ENCODE assay signal across 23 cellular contexts in genomic region chr6:79665725-79666551, GRCh38. TPM values are rescaled to one million over a fixed set of nuclear protein-coding genes. Genes with fewer than 3 reads are reported as not detected.
A peak's percentile ranks its signal among the peaks of the same experiment; 100 is the strongest.
DNase-seq lines count a peak whose midpoint lies in the region; ATAC-seq and TF ChIP-seq lines count a peak whose summit lies in the region.
"Had no signal": no experiment of that assay in that cellular context is flagged by ENCODE, and none has a peak within 500 bp of the region (broad histone marks: within the 10 kb centered on the region; RNA-seq: fewer than 3 reads in every experiment).

No MANE protein-coding gene starts in this region.

- no peak for ATAC-seq in Right ventricle myocardium inferior
- ATAC-seq in body of pancreas: peak; percentile 40
- ATAC-seq: activated CD8-positive, alpha-beta memory T cell treated with anti-CD3 and anti-CD28 coated beads, Interleukin-2, amount 10 ng/mL, durations not matched to agents 7 days and 5 days; foreskin keratinocyte; SK-N-SH treated with all-trans-retinoic acid at 6 μM for 48 hours had no signal

- H3K36me3 ChIP-seq in left ventricle myocardium inferior (no peaks in the 10 kb centered on the region), body of pancreas (replicated peaks in 1 of 2; ENCODE audit: insufficient read depth in 1 of 2, low read depth in 2 of 2) (no peaks in the 10 kb centered on the region), thyroid gland (no peaks in the 10 kb centered on the region)
- H3K36me3 ChIP-seq: neutrophil had no signal

- no peaks in the 10 kb centered on the region for H3K9me3 ChIP-seq in left ventricle myocardium inferior (replicated peaks)
- H3K9me3 ChIP-seq in body of pancreas: no peaks in the 10 kb centered on the region
- H3K9me3 ChIP-seq in thyroid gland: no peaks in the 10 kb centered on the region
- H3K9me3 ChIP-seq: neutrophil had no signal

- DNase-seq in left ventricle myocardium inferior: no peak
- no peak for DNase-seq in Right ventricle myocardium inferior (ENCODE audit: missing footprints)
- DNase-seq in body of pancreas: no peak
- no peak for DNase-seq in mesothelial cell of epicardium (ENCODE audit: low spot score in 2 of 2, unreplicated experiment in 2 of 2)
- no peak for DNase-seq in thyroid gland
- no peak for DNase-seq in stimulated activated CD4-positive, alpha-beta T cell treated with anti-CD3 and anti-CD28 coated beads, Interleukin-2, amount 100 ng/mL, for 24 hours
- no peak for DNase-seq in endothelial cell (ENCODE audit: low spot score)
- no peak for DNase-seq in cortex of kidney (lab: John Stamatoyannopoulos, UW)
- DNase-seq: activated CD4-positive, alpha-beta T cell treated with anti-CD3 and anti-CD28 coated beads, Interleukin-2, amount 10 ng/mL, durations not matched to agents 24 days and 14 days; activated CD8-positive, alpha-beta memory T cell treated with anti-CD3 and anti-CD28 coated beads, Interleukin-2, amount 10 ng/mL, durations not matched to agents 7 days and 5 days; DMS79; foreskin keratinocyte; H7; hippocampal formation; IMR-90; NCI-H2029 treated with DMSO at 0.1 percent for 48 hours; NCI-H2227 treated with DMSO at 0.1 percent for 48 hours had no signal

- H3K27ac ChIP-seq in left ventricle myocardium inferior (replicated peaks): peak overlapping the region; percentile 27
- peak overlapping the region in 3 of 4 donors; percentile 62 to 70 (median 64) for H3K27ac ChIP-seq in body of pancreas
- peak overlapping the region in 2 of 3 donors; percentile 7 to 44 for H3K27ac ChIP-seq in thyroid gland
- H3K27ac ChIP-seq: foreskin keratinocyte, neutrophil, VCaP had no signal

- peaks cover 20% of the 10 kb centered on the region for H3K4me1 Mint-ChIP-seq in mesothelial cell of epicardium
- H3K4me1 Mint-ChIP-seq in endothelial cell (ENCODE audit: unreplicated experiment): peaks cover 3% of the 10 kb centered on the region
- H3K4me1 Mint-ChIP-seq: B cell had no signal

- H3K36me3 Mint-ChIP-seq in mesothelial cell of epicardium (peaks cover 26% of the 10 kb centered on the region), endothelial cell (ENCODE audit: low read depth, unreplicated experiment) (no peaks in the 10 kb centered on the region)
- H3K36me3 Mint-ChIP-seq: activated CD8-positive, alpha-beta memory T cell treated with anti-CD3 and anti-CD28 coated beads, Interleukin-2, amount 10 ng/mL, durations not matched to agents 7 days and 5 days had no signal

- H3K4me1 ChIP-seq in left ventricle myocardium inferior (peaks cover 40% of the 10 kb centered on the region), body of pancreas (peaks cover 41% of the 10 kb centered on the region), thyroid gland (peaks cover 40 to 61% of the 10 kb centered on the region in 2 donors)

- no peaks in the 10 kb centered on the region for H3K27me3 Mint-ChIP-seq in mesothelial cell of epicardium (ENCODE audit: low read depth)
- peaks cover 1% of the 10 kb centered on the region for H3K27me3 Mint-ChIP-seq in endothelial cell (ENCODE audit: unreplicated experiment)

- no peak overlapping the region for H3K4me3 Mint-ChIP-seq in mesothelial cell of epicardium
- H3K4me3 Mint-ChIP-seq in endothelial cell (ENCODE audit: unreplicated experiment): no peak overlapping the region
- H3K4me3 Mint-ChIP-seq: activated CD4-positive, alpha-beta T cell treated with anti-CD3 and anti-CD28 coated beads, Interleukin-2, amount 10 ng/mL, durations not matched to agents 24 days and 14 days; activated CD8-positive, alpha-beta memory T cell treated with anti-CD3 and anti-CD28 coated beads, Interleukin-2, amount 10 ng/mL, durations not matched to agents 7 days and 5 days; activated T-helper 1 cell treated with anti-CD3 and anti-CD28 coated beads, Interleukin-12 subunit alpha, Interleukin-12 subunit beta, Interleukin-2, Interleukin-4 antibody, amounts not matched to agents 30 ng/mL and 10 ng/mL and 1 ng/mL, durations not matched to agents 14 hours and 24 hours and 36 hours; B cell had no signal

- no peak for TF ChIP-seq CTCF in left ventricle myocardium inferior (IDR thresholded peaks at IDR 0.05; ENCODE audit: borderline replicate concordance)
- TF ChIP-seq CTCF in body of pancreas (IDR thresholded peaks at IDR 0.05): no peak
- no peak for TF ChIP-seq CTCF in mesothelial cell of epicardium (IDR thresholded peaks at IDR 0.05; ENCODE audit: unreplicated experiment)
- TF ChIP-seq CTCF in thyroid gland (IDR thresholded peaks at IDR 0.05): no peak
- TF ChIP-seq CTCF in endothelial cell (IDR thresholded peaks at IDR 0.05; ENCODE audit: unreplicated experiment): no peak

- H3K27me3 ChIP-seq in left ventricle myocardium inferior (ENCODE audit: low read depth): no peaks in the 10 kb centered on the region
- no peaks in the 10 kb centered on the region for H3K27me3 ChIP-seq in body of pancreas
- no peaks in the 10 kb centered on the region for H3K27me3 ChIP-seq in thyroid gland
- H3K27me3 ChIP-seq: foreskin keratinocyte, neutrophil had no signal

- intact Hi-C loops in left ventricle myocardium inferior (cut with micrococcal nuclease): no loop called here
- intact Hi-C loops in Right ventricle myocardium inferior (cut with DNase I): no loop called here
- intact Hi-C loops in body of pancreas (cut with DNase I): no loop called here
- intact Hi-C loops in thyroid gland (cut with DNase I): no loop called here

- peaks cover 17% of the 10 kb centered on the region for H3K9me3 Mint-ChIP-seq in mesothelial cell of epicardium
- H3K9me3 Mint-ChIP-seq in endothelial cell (ENCODE audit: unreplicated experiment): no peaks in the 10 kb centered on the region

- no peak for TF ChIP-seq POLR2A in body of pancreas (IDR thresholded peaks at IDR 0.05)
- TF ChIP-seq POLR2A in thyroid gland (IDR thresholded peaks at IDR 0.05): no peak

- 26 to 30% methylated on average over 4 of the region's 4 CpGs for WGBS in body of pancreas, 2 donors
- 59 to 61% methylated on average over 4 of the region's 4 CpGs for WGBS in thyroid gland, 2 donors

- no peak overlapping the region for H3K4me3 ChIP-seq in left ventricle myocardium inferior
- no peak overlapping the region for H3K4me3 ChIP-seq in body of pancreas
- no peak overlapping the region for H3K4me3 ChIP-seq in thyroid gland (replicated peaks in 1 of 3)
- H3K4me3 ChIP-seq: skin epidermis had no signal

- peak overlapping the region; percentile 75 for H3K27ac Mint-ChIP-seq in mesothelial cell of epicardium
- no peak overlapping the region for H3K27ac Mint-ChIP-seq in endothelial cell (ENCODE audit: unreplicated experiment)
- H3K27ac Mint-ChIP-seq: activated CD4-positive, alpha-beta T cell treated with anti-CD3 and anti-CD28 coated beads, Interleukin-2, amount 10 ng/mL, durations not matched to agents 24 days and 14 days; activated CD8-positive, alpha-beta memory T cell treated with anti-CD3 and anti-CD28 coated beads, Interleukin-2, amount 10 ng/mL, durations not matched to agents 7 days and 5 days; activated T-helper 1 cell treated with anti-CD3 and anti-CD28 coated beads, Interleukin-12 subunit alpha, Interleukin-12 subunit beta, Interleukin-2, Interleukin-4 antibody, amounts not matched to agents 30 ng/mL and 10 ng/mL and 1 ng/mL, durations not matched to agents 14 hours and 24 hours and 36 hours; B cell had no signal

RNA-seq across cellular contexts. Expression of gene SH3BGRL2, which starts 34.8 kb away (rescaled TPM):
- total RNA-seq in left ventricle myocardium inferior (5.8 TPM), Right ventricle myocardium inferior (7.9 TPM), body of pancreas (10 to 100 TPM; 26.4 to 29.1 TPM), mesothelial cell of epicardium (24.7 to 27.1 TPM (median 26.1 TPM) in 3 replicates), thyroid gland (100 to 1,000 TPM; 170 to 225 (median 183) TPM), endothelial cell (ENCODE audit: unreplicated experiment) (7.0 TPM)
- total RNA-seq: B cell had no signal
